ENCODE assay signal across 9 cellular contexts in the genomic region with DNA sequence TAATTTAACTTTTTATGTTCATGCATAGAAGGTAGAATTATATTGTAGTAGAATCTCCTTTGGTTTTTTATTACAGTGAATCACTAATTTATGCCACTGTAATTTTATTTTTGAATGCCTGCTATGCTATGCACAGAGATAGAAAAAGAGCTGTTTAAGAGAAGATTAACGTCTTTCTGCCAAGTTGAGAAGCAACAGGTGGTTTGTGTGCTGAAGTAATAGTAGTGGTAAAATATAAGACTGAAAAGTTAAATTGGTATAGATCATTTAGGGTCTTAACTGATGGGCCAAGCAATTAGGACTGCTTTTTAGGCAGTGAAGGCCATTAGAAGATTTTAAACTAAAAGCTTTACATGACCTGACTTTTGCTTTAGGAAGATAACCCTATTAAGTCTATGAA.
"Had no signal": no experiment of that assay in that cellular context is flagged by ENCODE, and none has a peak within 500 bp of the region (broad histone marks: within the 10 kb centered on the region; RNA-seq: fewer than 3 reads in every experiment).

No MANE protein-coding gene starts in this region.

- FAIRE-seq: H1, HTR-8/SVneo, K562 had no signal

- DNase-seq: H9, HCEC 1CT, HFFc6, IMR-90, KG1 had no signal

- H3K4me2 ChIP-seq: GM23338 had no signal

- ATAC-seq: GM23338 had no signal

- H3K4me3 ChIP-seq: GM23338, K562 had no signal

- H2AFZ ChIP-seq: GM23338 had no signal
